ENCODE assay signal across 1 cellular context in the genomic region with DNA sequence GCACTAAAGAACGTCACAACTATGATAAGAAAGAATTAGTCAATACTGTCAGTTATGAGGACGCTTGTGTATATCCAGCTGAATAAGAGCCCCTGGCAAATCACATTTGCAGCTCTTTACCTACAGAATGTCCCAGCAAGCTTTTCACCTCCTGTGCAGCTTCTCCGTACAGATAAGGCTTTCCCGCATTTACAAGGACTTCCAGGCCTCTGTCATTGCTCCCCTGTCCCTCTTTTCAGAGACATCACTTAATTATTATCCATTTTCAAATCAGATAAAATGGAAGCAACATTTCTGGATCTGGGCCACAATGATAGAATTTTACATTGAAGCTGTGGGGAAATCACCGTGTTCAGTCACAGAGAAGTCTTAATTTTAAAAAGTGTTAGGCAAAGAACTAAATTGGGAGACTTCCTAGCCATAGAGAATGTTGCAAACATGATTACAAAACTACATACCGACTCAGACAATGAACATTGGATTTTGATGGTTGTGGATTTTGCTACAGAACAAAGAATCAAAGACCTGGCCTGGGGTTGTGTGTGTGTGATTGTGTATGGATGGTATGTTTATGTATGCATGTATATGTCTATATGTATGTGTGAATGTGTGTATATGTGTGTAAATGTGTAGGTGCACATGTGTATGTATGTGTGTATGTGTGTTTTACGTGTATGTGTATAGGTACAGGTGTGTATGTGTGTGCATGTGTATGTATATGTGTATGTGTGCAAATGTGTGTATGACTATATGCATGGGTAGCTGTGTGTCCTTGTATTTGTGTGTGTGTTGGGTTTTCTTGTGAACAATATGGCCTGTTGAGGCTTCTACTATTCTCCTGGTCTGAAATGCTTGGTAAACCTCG.
TF ChIP-seq lines count a peak whose summit lies in the region.

No MANE protein-coding gene starts in this region.

TF ChIP-seq in GM12878, 131 proteins besides CTCF, POLR2A, EP300 and RAD21:
- TF ChIP-seq CHD2 (IDR thresholded peaks at IDR 0.05; ENCODE audit: borderline replicate concordance, low read depth, low read length) (no peak), ZSCAN29 (IDR thresholded peaks at IDR 0.05) (no peak), HDGF (IDR thresholded peaks at IDR 0.05) (peak; percentile 61; the same call in 1 of the 2 replicates), BCL11A (IDR thresholded peaks at IDR 0.05; ENCODE audit: low read depth, low read length) (no peak)
- TF ChIP-seq, protein P1, sequence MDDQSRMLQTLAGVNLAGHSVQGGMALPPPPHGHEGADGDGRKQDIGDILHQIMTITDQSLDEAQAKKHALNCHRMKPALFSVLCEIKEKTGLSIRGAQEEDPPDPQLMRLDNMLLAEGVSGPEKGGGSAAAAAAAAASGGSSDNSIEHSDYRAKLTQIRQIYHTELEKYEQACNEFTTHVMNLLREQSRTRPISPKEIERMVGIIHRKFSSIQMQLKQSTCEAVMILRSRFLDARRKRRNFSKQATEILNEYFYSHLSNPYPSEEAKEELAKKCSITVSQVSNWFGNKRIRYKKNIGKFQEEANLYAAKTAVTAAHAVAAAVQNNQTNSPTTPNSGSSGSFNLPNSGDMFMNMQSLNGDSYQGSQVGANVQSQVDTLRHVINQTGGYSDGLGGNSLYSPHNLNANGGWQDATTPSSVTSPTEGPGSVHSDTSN (IDR thresholded peaks at IDR 0.05; ENCODE audit: insufficient replicate concordance, low read depth, low read length), result peak; percentile 34
- TF ChIP-seq, protein P2, sequence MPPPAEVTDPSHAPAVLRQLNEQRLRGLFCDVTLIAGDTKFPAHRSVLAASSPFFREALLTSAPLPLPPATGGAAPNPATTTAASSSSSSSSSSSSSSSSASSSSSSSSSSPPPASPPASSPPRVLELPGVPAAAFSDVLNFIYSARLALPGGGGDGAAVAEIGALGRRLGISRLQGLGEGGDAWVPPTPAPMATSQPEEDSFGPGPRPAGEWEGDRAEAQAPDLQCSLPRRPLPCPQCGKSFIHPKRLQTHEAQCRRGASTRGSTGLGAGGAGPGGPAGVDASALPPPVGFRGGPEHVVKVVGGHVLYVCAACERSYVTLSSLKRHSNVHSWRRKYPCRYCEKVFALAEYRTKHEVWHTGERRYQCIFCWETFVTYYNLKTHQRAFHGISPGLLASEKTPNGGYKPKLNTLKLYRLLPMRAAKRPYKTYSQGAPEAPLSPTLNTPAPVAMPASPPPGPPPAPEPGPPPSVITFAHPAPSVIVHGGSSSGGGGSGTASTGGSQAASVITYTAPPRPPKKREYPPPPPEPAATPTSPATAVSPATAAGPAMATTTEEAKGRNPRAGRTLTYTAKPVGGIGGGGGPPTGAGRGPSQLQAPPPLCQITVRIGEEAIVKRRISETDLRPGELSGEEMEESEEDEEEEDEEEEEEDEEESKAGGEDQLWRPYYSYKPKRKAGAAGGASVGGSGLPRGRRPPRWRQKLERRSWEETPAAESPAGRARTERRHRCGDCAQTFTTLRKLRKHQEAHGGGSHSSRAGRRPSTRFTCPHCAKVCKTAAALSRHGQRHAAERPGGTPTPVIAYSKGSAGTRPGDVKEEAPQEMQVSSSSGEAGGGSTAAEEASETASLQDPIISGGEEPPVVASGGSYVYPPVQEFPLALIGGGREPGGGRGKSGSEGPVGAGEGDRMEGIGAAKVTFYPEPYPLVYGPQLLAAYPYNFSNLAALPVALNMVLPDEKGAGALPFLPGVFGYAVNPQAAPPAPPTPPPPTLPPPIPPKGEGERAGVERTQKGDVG (CRISPR knock-in tag; IDR thresholded peaks at IDR 0.05), result no peak
- TF ChIP-seq, protein P3, sequence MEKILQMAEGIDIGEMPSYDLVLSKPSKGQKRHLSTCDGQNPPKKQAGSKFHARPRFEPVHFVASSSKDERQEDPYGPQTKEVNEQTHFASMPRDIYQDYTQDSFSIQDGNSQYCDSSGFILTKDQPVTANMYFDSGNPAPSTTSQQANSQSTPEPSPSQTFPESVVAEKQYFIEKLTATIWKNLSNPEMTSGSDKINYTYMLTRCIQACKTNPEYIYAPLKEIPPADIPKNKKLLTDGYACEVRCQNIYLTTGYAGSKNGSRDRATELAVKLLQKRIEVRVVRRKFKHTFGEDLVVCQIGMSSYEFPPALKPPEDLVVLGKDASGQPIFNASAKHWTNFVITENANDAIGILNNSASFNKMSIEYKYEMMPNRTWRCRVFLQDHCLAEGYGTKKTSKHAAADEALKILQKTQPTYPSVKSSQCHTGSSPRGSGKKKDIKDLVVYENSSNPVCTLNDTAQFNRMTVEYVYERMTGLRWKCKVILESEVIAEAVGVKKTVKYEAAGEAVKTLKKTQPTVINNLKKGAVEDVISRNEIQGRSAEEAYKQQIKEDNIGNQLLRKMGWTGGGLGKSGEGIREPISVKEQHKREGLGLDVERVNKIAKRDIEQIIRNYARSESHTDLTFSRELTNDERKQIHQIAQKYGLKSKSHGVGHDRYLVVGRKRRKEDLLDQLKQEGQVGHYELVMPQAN (conservative IDR thresholded peaks at IDR 0.05), result no peak
- TF ChIP-seq, protein P4, sequence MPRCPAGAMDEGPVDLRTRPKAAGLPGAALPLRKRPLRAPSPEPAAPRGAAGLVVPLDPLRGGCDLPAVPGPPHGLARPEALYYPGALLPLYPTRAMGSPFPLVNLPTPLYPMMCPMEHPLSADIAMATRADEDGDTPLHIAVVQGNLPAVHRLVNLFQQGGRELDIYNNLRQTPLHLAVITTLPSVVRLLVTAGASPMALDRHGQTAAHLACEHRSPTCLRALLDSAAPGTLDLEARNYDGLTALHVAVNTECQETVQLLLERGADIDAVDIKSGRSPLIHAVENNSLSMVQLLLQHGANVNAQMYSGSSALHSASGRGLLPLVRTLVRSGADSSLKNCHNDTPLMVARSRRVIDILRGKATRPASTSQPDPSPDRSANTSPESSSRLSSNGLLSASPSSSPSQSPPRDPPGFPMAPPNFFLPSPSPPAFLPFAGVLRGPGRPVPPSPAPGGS (IDR thresholded peaks at IDR 0.05; ENCODE audit: borderline replicate concordance, insufficient read depth, low read depth, low read length, poor library complexity, severe bottlenecking), result peak; percentile 60
